ENCODE assay signal across 9 cellular contexts in the genomic region with DNA sequence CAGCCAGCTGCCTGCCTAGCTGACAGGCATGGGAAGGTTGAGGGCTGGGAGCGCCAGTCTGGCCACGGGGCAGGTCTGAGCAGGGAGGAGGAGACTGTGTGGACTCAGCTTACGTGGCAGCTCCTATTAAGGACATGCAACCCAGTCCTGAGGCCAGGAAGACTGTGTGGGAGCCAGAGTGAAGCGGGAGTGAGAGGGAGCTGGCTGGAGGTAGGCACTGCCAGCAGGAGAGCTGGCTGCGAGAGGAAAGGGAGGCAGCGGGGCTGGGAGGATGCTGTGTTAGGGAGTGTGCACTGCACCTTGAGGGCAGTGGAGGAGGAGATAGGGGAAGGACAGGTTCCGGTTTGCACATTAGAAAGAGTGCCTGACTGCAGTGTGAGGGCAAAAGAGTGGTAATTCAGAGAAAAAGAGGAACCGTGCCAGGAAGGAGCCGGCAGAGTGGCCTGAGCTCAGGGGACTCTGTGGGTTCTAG.
DNase-seq lines count a peak whose midpoint lies in the region; ATAC-seq and TF ChIP-seq lines count a peak whose summit lies in the region.
"Had no signal": no experiment of that assay in that cellular context is flagged by ENCODE, and none has a peak within 500 bp of the region (broad histone marks: within the 10 kb centered on the region; RNA-seq: fewer than 3 reads in every experiment).

No MANE protein-coding gene starts in this region.

- no peaks in the 10 kb centered on the region for H3K27me3 ChIP-seq in neural progenitor cell

- peaks cover 8% of the 10 kb centered on the region for H3K27me3 Mint-ChIP-seq in activated T-helper 17 cell treated with anti-CD3 and anti-CD28 coated beads, Interleukin-2, amount 50 U/mL, for 72 hours
- H3K27me3 Mint-ChIP-seq in neural progenitor cell (ENCODE audit: insufficient read depth, low read depth) = peaks cover 13% of the 10 kb centered on the region
- peaks cover 2% of the 10 kb centered on the region for H3K27me3 Mint-ChIP-seq in endothelial cell (ENCODE audit: unreplicated experiment)

- no peak overlapping the region for H3K27ac ChIP-seq in neural progenitor cell

- H3K4me2 ChIP-seq in neural progenitor cell = no peak overlapping the region

- H3K79me2 ChIP-seq in neural progenitor cell (ENCODE audit: low read depth) = no peaks in the 10 kb centered on the region

- no peaks in the 10 kb centered on the region for H3K36me3 ChIP-seq in neural progenitor cell

- no peak overlapping the region for H3K9ac ChIP-seq in neural progenitor cell

- no peaks in the 10 kb centered on the region for H3F3A ChIP-seq in neural progenitor cell (ENCODE audit: low read depth)

- no peak overlapping the region for H3K27ac Mint-ChIP-seq in activated T-helper 17 cell treated with anti-CD3 and anti-CD28 coated beads, Interleukin-2, amount 50 U/mL, for 72 hours
- H3K27ac Mint-ChIP-seq in neural progenitor cell = peak overlapping the region; percentile 93
- no peak overlapping the region for H3K27ac Mint-ChIP-seq in endothelial cell (ENCODE audit: unreplicated experiment)

- H3K4me1 ChIP-seq in neural progenitor cell = peaks cover 7% of the 10 kb centered on the region

- peak; percentile 69 for ATAC-seq in GM18907 (IDR thresholded peaks at IDR 0.05; ENCODE audit: unreplicated experiment)
- ATAC-seq in HG03342 (IDR thresholded peaks at IDR 0.05; ENCODE audit: unreplicated experiment) = peak; percentile 53
- peak; percentile 23 for ATAC-seq in activated T-helper 17 cell treated with anti-CD3 and anti-CD28 coated beads, Interleukin-2, amount 50 U/mL, for 72 hours (replicated peaks)
- ATAC-seq in GM18873 (IDR thresholded peaks at IDR 0.05; ENCODE audit: low FRiP score, unreplicated experiment) = no peak

- no peak for DNase-seq in neural progenitor cell (ENCODE audit: low spot score)
- no peak for DNase-seq in NCI-H2029 (lab: John Stamatoyannopoulos, UW)
- DNase-seq in NCI-H345 treated with DMSO at 0.1 percent for 48 hours (lab: John Stamatoyannopoulos, UW; ENCODE audit: unreplicated experiment) = no peak
- DNase-seq in endothelial cell (ENCODE audit: low spot score) = no peak
- DNase-seq: naive thymus-derived CD8-positive, alpha-beta T cell had no signal

- H4K20me1 ChIP-seq in neural progenitor cell (ENCODE audit: low read depth) = no peaks in the 10 kb centered on the region

- H2AFZ ChIP-seq in neural progenitor cell (replicated peaks) = no peak overlapping the region

- no peak overlapping the region for H3K4me3 ChIP-seq in neural progenitor cell

- no peaks in the 10 kb centered on the region for H3K36me3 Mint-ChIP-seq in activated T-helper 17 cell treated with anti-CD3 and anti-CD28 coated beads, Interleukin-2, amount 50 U/mL, for 72 hours (ENCODE audit: low read depth)
- H3K36me3 Mint-ChIP-seq in neural progenitor cell = no peaks in the 10 kb centered on the region
- no peaks in the 10 kb centered on the region for H3K36me3 Mint-ChIP-seq in endothelial cell (ENCODE audit: low read depth, unreplicated experiment)
- H3K36me3 Mint-ChIP-seq: naive thymus-derived CD8-positive, alpha-beta T cell had no signal

- TF ChIP-seq CTCF in neural progenitor cell (IDR thresholded peaks at IDR 0.05) (no peak), endothelial cell (IDR thresholded peaks at IDR 0.05; ENCODE audit: unreplicated experiment) (no peak)

- no peak overlapping the region for H3K4me3 Mint-ChIP-seq in activated T-helper 17 cell treated with anti-CD3 and anti-CD28 coated beads, Interleukin-2, amount 50 U/mL, for 72 hours
- H3K4me3 Mint-ChIP-seq in neural progenitor cell = peak overlapping the region; percentile 66
- H3K4me3 Mint-ChIP-seq in endothelial cell (ENCODE audit: unreplicated experiment) = no peak overlapping the region

- no peaks in the 10 kb centered on the region for H3K9me3 ChIP-seq in neural progenitor cell (ENCODE audit: low read depth)

- peaks cover 6% of the 10 kb centered on the region for H3K4me1 Mint-ChIP-seq in activated T-helper 17 cell treated with anti-CD3 and anti-CD28 coated beads, Interleukin-2, amount 50 U/mL, for 72 hours
- H3K4me1 Mint-ChIP-seq in neural progenitor cell = peaks cover 30% of the 10 kb centered on the region
- peaks cover 3% of the 10 kb centered on the region for H3K4me1 Mint-ChIP-seq in endothelial cell (ENCODE audit: unreplicated experiment)

- no peaks in the 10 kb centered on the region for H3K9me3 Mint-ChIP-seq in activated T-helper 17 cell treated with anti-CD3 and anti-CD28 coated beads, Interleukin-2, amount 50 U/mL, for 72 hours
- H3K9me3 Mint-ChIP-seq in neural progenitor cell (peaks cover 2% of the 10 kb centered on the region), endothelial cell (ENCODE audit: unreplicated experiment) (no peaks in the 10 kb centered on the region)
- H3K9me3 Mint-ChIP-seq: naive thymus-derived CD8-positive, alpha-beta T cell had no signal
